Comparison of ENCODE assay signal across 1 cellular context in the genomic region with DNA sequence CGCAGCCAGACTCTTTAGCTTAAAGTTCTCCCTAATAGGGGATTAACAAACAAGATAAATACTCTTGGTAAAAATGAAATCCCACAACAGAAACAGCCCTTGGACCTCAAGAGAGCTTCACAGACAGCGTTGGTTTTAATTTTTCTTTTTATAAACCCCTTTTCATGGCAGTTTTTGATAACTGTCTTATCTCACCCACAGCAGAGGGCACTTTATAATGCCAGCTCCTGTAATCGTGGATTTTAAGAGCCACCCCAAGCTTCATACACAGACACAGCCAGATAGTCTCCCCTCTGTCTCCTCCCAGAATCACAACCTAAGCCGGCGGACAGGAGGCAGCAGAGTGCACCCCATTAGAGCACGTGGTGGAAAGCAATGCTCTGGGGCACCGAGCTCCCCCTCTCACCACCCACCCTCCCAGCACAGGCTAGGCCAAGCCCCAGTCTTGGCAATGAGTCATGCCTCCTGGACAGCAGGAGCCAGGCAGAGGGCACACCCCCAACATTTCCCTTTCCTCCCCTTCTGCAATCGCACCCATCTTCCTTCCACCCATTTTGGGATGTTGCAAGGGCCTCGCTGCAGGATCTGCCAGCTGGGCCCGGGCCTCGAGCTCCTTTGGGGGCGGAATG.
A peak's percentile ranks its signal among the peaks of the same experiment; 100 is the strongest.
TF ChIP-seq lines count a peak whose summit lies in the region.

No MANE protein-coding gene starts in this region.

TF ChIP-seq in HepG2, 621 proteins besides CTCF, POLR2A, EP300 and RAD21 (continued from another document and continues in another):
- TF ChIP-seq, protein P1, sequence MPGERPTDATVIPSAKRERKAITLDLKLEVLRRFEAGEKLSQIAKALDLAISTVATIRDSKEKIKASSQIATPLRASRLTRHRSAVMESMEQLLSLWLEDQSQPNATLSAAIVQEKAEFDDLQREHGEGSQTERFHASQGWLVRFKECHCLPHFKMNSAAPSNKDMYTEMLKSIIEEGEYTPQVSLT (CRISPR knock-in tag; IDR thresholded peaks at IDR 0.05; ENCODE audit: borderline replicate concordance, low read depth), result peak; percentile 50; the same call in 1 of the 2 replicates
- peak; percentile 79; the same call in 1 of the 2 replicates for TF ChIP-seq TFDP2 (CRISPR knock-in tag; IDR thresholded peaks at IDR 0.05)
- TF ChIP-seq, protein P2, sequence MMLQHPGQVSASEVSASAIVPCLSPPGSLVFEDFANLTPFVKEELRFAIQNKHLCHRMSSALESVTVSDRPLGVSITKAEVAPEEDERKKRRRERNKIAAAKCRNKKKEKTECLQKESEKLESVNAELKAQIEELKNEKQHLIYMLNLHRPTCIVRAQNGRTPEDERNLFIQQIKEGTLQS (CRISPR knock-in tag; IDR thresholded peaks at IDR 0.05), result peak; percentile 80
- no peak for TF ChIP-seq MEIS1 (CRISPR knock-in tag; IDR thresholded peaks at IDR 0.05; ENCODE audit: borderline replicate concordance)
- peak; percentile 81 for TF ChIP-seq PITX1 (CRISPR knock-in tag; IDR thresholded peaks at IDR 0.05)
- TF ChIP-seq ZC3H13 (CRISPR knock-in tag; IDR thresholded peaks at IDR 0.05), result peak; percentile 46; the same call in 1 of the 2 replicates
- peak; percentile 69; the same call in 1 of the 2 replicates for TF ChIP-seq ZBTB42 (CRISPR knock-in tag; IDR thresholded peaks at IDR 0.05)
- TF ChIP-seq GABPA (IDR thresholded peaks at IDR 0.05; ENCODE audit: low read depth, low read length), result no peak
- TF ChIP-seq GABPA (CRISPR knock-in tag; IDR thresholded peaks at IDR 0.05; ENCODE audit: low read depth), result peak; percentile 45
- TF ChIP-seq BORCS8-MEF2B (CRISPR knock-in tag; IDR thresholded peaks at IDR 0.05), result peak; percentile 70; the same call in 1 of the 2 replicates
- peak; percentile 89 for TF ChIP-seq TGIF2 (CRISPR knock-in tag; IDR thresholded peaks at IDR 0.05)
- TF ChIP-seq SPEN (CRISPR knock-in tag; IDR thresholded peaks at IDR 0.05; ENCODE audit: low read depth), result peak; percentile 77
- 0 out of 2 replicates have a peak, but pooled peaks have one; percentile 25 for TF ChIP-seq CHCHD3 (CRISPR knock-in tag; IDR thresholded peaks at IDR 0.05)
- TF ChIP-seq ZFY (CRISPR knock-in tag; IDR thresholded peaks at IDR 0.05), result peak; percentile 51; the same call in 1 of the 2 replicates
- TF ChIP-seq AGO2 (optimal IDR thresholded peaks at IDR 0.05; ENCODE audit: low read depth, low read length), result peak; percentile 61
- no peak for TF ChIP-seq STAT6 (CRISPR knock-in tag; IDR thresholded peaks at IDR 0.05; ENCODE audit: borderline replicate concordance)
- peak; percentile 72 for TF ChIP-seq TARDBP (CRISPR knock-in tag; IDR thresholded peaks at IDR 0.05)
- no peak for TF ChIP-seq ZNF546 (CRISPR knock-in tag; conservative IDR thresholded peaks at IDR 0.05)
- TF ChIP-seq SNAPC5 (CRISPR knock-in tag; IDR thresholded peaks at IDR 0.05; ENCODE audit: borderline replicate concordance), result no peak
- peak; percentile 80 for TF ChIP-seq ERF (CRISPR knock-in tag; IDR thresholded peaks at IDR 0.05)
- TF ChIP-seq, protein P3, sequence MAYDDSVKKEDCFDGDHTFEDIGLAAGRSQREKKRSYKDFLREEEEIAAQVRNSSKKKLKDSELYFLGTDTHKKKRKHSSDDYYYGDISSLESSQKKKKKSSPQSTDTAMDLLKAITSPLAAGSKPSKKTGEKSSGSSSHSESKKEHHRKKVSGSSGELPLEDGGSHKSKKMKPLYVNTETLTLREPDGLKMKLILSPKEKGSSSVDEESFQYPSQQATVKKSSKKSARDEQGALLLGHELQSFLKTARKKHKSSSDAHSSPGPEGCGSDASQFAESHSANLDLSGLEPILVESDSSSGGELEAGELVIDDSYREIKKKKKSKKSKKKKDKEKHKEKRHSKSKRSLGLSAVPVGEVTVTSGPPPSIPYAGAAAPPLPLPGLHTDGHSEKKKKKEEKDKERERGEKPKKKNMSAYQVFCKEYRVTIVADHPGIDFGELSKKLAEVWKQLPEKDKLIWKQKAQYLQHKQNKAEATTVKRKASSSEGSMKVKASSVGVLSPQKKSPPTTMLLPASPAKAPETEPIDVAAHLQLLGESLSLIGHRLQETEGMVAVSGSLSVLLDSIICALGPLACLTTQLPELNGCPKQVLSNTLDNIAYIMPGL (CRISPR knock-in tag; IDR thresholded peaks at IDR 0.05; ENCODE audit: borderline replicate concordance in 1 of 2, low read depth in 1 of 2), result peak; percentile 67 to 76; a peak in 3 of 4 replicates
- TF ChIP-seq ZNF790 (CRISPR knock-in tag; IDR thresholded peaks at IDR 0.05; ENCODE audit: borderline replicate concordance), result no peak
- peak; percentile 42; the same call in 1 of the 2 replicates for TF ChIP-seq SIX4 (CRISPR knock-in tag; IDR thresholded peaks at IDR 0.05)
- 0 out of 4 replicates have a peak, but pooled peaks of 1 of the 2 experiments have one; percentile 40 for TF ChIP-seq ATF4 (CRISPR knock-in tag; IDR thresholded peaks at IDR 0.05)
- TF ChIP-seq ZNF713 (CRISPR knock-in tag; IDR thresholded peaks at IDR 0.05), result 0 out of 2 replicates have a peak, but pooled peaks have one; percentile 60
- TF ChIP-seq SOX5 (CRISPR knock-in tag; IDR thresholded peaks at IDR 0.05; ENCODE audit: borderline replicate concordance), result peak; percentile 46; the same call in 1 of the 2 replicates
- peak; percentile 48; the same call in 1 of the 2 replicates for TF ChIP-seq ZNF317 (CRISPR knock-in tag; IDR thresholded peaks at IDR 0.05)
- no peak for TF ChIP-seq ZNF143 (CRISPR knock-in tag; IDR thresholded peaks at IDR 0.05)
- no peak for TF ChIP-seq HNF4G (IDR thresholded peaks at IDR 0.05; ENCODE audit: borderline replicate concordance, low read depth, low read length)
- TF ChIP-seq HNF4G (CRISPR knock-in tag; IDR thresholded peaks at IDR 0.05; ENCODE audit: borderline replicate concordance, low read depth), result peak; percentile 39; the same call in 1 of the 2 replicates
- peak; percentile 68; the same call in 1 of the 2 replicates for TF ChIP-seq ZNF710 (CRISPR knock-in tag; IDR thresholded peaks at IDR 0.05; ENCODE audit: borderline replicate concordance)
- peak; percentile 79; the same call in 1 of the 2 replicates for TF ChIP-seq ZNF614 (CRISPR knock-in tag; IDR thresholded peaks at IDR 0.05; ENCODE audit: borderline replicate concordance)
- TF ChIP-seq ZNF780A (CRISPR knock-in tag; IDR thresholded peaks at IDR 0.05), result no peak
- peak; percentile 67 for TF ChIP-seq GATAD1 (CRISPR knock-in tag; IDR thresholded peaks at IDR 0.05)
- TF ChIP-seq, protein P4, sequence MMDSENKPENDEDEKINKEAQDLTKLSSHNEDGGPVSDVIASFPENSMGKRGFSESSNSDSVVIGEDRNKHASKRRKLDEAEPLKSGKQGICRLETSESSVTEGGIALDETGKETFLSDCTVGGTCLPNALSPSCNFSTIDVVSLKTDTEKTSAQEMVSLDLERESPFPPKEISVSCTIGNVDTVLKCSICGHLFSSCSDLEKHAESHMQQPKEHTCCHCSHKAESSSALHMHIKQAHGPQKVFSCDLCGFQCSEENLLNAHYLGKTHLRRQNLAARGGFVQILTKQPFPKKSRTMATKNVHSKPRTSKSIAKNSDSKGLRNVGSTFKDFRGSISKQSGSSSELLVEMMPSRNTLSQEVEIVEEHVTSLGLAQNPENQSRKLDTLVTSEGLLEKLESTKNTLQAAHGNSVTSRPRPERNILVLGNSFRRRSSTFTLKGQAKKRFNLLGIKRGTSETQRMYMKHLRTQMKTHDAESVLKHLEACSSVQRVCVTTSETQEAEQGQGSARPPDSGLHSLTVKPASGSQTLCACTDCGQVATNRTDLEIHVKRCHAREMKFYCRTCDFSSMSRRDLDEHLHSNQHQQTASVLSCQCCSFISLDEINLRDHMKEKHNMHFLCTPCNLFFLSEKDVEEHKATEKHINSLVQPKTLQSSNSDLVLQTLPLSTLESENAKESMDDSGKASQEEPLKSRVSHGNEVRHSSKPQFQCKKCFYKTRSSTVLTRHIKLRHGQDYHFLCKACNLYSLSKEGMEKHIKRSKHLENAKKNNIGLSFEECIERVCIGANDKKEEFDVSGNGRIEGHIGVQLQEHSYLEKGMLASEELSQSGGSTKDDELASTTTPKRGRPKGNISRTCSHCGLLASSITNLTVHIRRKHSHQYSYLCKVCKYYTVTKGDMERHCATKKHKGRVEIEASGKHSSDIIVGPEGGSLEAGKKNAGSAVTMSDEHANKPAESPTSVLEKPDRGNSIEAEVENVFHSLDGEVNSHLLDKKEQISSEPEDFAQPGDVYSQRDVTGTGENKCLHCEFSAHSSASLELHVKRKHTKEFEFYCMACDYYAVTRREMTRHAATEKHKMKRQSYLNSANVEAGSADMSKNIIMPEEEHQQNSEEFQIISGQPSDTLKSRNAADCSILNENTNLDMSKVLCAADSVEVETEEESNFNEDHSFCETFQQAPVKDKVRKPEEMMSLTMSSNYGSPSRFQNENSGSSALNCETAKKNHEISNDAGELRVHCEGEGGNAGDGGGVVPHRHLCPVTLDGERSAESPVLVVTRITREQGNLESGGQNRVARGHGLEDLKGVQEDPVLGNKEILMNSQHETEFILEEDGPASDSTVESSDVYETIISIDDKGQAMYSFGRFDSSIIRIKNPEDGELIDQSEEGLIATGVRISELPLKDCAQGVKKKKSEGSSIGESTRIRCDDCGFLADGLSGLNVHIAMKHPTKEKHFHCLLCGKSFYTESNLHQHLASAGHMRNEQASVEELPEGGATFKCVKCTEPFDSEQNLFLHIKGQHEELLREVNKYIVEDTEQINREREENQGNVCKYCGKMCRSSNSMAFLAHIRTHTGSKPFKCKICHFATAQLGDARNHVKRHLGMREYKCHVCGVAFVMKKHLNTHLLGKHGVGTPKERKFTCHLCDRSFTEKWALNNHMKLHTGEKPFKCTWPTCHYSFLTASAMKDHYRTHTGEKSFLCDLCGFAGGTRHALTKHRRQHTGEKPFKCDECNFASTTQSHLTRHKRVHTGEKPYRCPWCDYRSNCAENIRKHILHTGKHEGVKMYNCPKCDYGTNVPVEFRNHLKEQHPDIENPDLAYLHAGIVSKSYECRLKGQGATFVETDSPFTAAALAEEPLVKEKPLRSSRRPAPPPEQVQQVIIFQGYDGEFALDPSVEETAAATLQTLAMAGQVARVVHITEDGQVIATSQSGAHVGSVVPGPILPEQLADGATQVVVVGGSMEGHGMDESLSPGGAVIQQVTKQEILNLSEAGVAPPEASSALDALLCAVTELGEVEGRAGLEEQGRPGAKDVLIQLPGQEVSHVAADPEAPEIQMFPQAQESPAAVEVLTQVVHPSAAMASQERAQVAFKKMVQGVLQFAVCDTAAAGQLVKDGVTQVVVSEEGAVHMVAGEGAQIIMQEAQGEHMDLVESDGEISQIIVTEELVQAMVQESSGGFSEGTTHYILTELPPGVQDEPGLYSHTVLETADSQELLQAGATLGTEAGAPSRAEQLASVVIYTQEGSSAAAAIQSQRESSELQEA (CRISPR knock-in tag; IDR thresholded peaks at IDR 0.05; ENCODE audit: not compliant biosample characterization), result peak; percentile 61
- TF ChIP-seq ZNF343 (CRISPR knock-in tag; IDR thresholded peaks at IDR 0.05), result 0 out of 2 replicates have a peak, but pooled peaks have one; percentile 71
- no peak for TF ChIP-seq NR2F6 (IDR thresholded peaks at IDR 0.05)
- peak; percentile 60; the same call in 1 of the 2 replicates for TF ChIP-seq NR2F6 (CRISPR knock-in tag; IDR thresholded peaks at IDR 0.05)
- TF ChIP-seq ZNF124 (CRISPR knock-in tag; IDR thresholded peaks at IDR 0.05), result 0 out of 2 replicates have a peak, but pooled peaks have one; percentile 25
- TF ChIP-seq EEA1 (CRISPR knock-in tag; IDR thresholded peaks at IDR 0.05; ENCODE audit: borderline replicate concordance), result 0 out of 2 replicates have a peak, but pooled peaks have one; percentile 32
- TF ChIP-seq ZNF136 (CRISPR knock-in tag; IDR thresholded peaks at IDR 0.05; ENCODE audit: low read depth), result peak; percentile 48; the same call in 1 of the 2 replicates
